In the genomic region with DNA sequence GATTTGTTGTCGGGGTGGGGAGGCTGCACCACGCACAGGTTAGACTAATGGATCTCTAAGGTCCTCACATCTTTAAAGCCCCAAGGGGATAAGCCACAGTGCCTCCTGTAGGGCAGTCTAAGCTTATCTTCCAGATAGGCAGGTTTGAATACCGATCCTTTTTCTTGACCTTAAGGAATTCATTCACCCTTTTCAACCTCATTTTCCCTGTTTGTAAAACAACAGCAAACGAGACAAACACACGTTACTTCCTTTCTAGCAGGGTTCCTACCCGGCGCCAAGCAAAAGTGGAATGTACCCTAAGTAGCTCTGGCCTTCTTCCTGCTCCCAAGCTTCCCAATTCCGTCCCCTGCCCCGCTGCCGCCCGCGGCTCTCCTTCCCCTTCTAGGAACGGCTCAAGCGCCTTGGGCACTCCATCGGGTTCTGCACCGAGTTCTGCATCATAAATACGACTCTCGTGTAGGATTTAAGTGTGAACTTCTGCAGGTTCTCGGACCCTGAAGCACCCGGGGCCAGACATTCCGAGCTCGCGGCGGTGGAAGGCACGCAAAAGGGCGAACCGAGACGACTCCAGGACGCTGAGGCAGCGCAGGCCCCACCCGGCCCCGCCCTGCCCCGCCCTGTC, we compare ENCODE assay signal across 8 cellular contexts. TPM values are rescaled to one million over a fixed set of nuclear protein-coding genes. Genes with fewer than 3 reads are reported as not detected.
DNase-seq lines count a peak whose midpoint lies in the region; ATAC-seq and TF ChIP-seq lines count a peak whose summit lies in the region.

No MANE protein-coding gene starts in this region.

- peak; percentile 67 for TF ChIP-seq CTCF in GM12873 (IDR thresholded peaks at IDR 0.05; ENCODE audit: insufficient read depth, low read depth, low read length, missing control alignments)
- peak; percentile 37; the same call in 1 of the 2 replicates for TF ChIP-seq CTCF in OCI-LY1 (IDR thresholded peaks at IDR 0.05; ENCODE audit: low read length)
- peak; percentile 43 for TF ChIP-seq CTCF in astrocyte of the cerebellum (IDR thresholded peaks at IDR 0.05; ENCODE audit: low read depth, low read length, missing control alignments)

- H4K20me1 ChIP-seq in OCI-LY1 (ENCODE audit: insufficient read depth, low read length): no peaks in the 10 kb centered on the region

- peaks cover 4% of the 10 kb centered on the region; the same call in 1 of the 2 replicates for H3F3A ChIP-seq in OCI-LY1 (ENCODE audit: insufficient read depth, low read length)

- H3K9me2 ChIP-seq in OCI-LY1 (ENCODE audit: low read depth, low read length): no peaks in the 10 kb centered on the region

- ATAC-seq in HG03159 (IDR thresholded peaks at IDR 0.05; ENCODE audit: unreplicated experiment) (peak; percentile 2), GM18861 (IDR thresholded peaks at IDR 0.05; ENCODE audit: unreplicated experiment) (no peak)

- H3K79me2 ChIP-seq in OCI-LY1 (ENCODE audit: insufficient read depth, low read length): peaks cover 9% of the 10 kb centered on the region

- H3K9ac ChIP-seq in OCI-LY1 (ENCODE audit: low read length) (peak overlapping the region; percentile 88), iPS-20b (ENCODE audit: low read depth, low read length) (peak overlapping the region; percentile 91), skeletal muscle tissue (ENCODE audit: low read depth in 1 of 3, low read length in 3 of 3) (peak overlapping the region; percentile 84 to 93 (median 84))

- peak overlapping the region; percentile 85 for H3K4me2 ChIP-seq in OCI-LY1 (ENCODE audit: low read length)

- H3K27ac ChIP-seq in OCI-LY1 (ENCODE audit: low read depth, low read length, poor library complexity, severe bottlenecking) (peak overlapping the region; percentile 31), iPS-20b (ENCODE audit: low read length) (peak overlapping the region; percentile 85), skeletal muscle tissue (ENCODE audit: low read depth, low read length) (peak overlapping the region; percentile 76)

- H3K27me3 ChIP-seq in OCI-LY1 (ENCODE audit: insufficient read depth, low read length) (no peaks in the 10 kb centered on the region), iPS-20b (ENCODE audit: insufficient read depth, low read length) (no peaks in the 10 kb centered on the region), skeletal muscle tissue (ENCODE audit: control insufficient read depth in 3 of 3, insufficient read depth in 3 of 3, low read length in 3 of 3) (no peaks in the 10 kb centered on the region)

- H3K9me3 ChIP-seq in OCI-LY1 (ENCODE audit: low read length): no peaks in the 10 kb centered on the region
- H3K9me3 ChIP-seq in iPS-20b (ENCODE audit: insufficient read depth, low read depth, low read length): no peaks in the 10 kb centered on the region
- H3K9me3 ChIP-seq in skeletal muscle tissue (ENCODE audit: control insufficient read depth in 3 of 3, low read length in 3 of 3): no peaks in the 10 kb centered on the region

- H2AFZ ChIP-seq in OCI-LY1 (ENCODE audit: low read length): no peak overlapping the region

- peak overlapping the region; percentile 84 for H3K4me3 ChIP-seq in OCI-LY1 (ENCODE audit: low read depth, low read length, poor library complexity, severe bottlenecking)
- peak overlapping the region; percentile 65 for H3K4me3 ChIP-seq in astrocyte of the cerebellum (ENCODE audit: low read depth, low read length)
- H3K4me3 ChIP-seq in iPS-20b (ENCODE audit: low read length): peak overlapping the region; percentile 80
- peak overlapping the region; percentile 69 to 87 (median 86) for H3K4me3 ChIP-seq in skeletal muscle tissue (ENCODE audit: low read length in 3 of 3)

- in situ Hi-C loops in ACHN (cut with HindIII; ENCODE audit: low pct_ligation_motif_present, low pct_unique_long_range_greater_than_20kb, low sequenced_read_pairs) (no loop called here), astrocyte of the cerebellum (cut with HindIII; ENCODE audit: low sequenced_read_pairs) (no loop called here)

- H3K36me3 ChIP-seq in OCI-LY1 (ENCODE audit: insufficient read depth, low read length) (peaks cover 43% of the 10 kb centered on the region), iPS-20b (ENCODE audit: insufficient read depth, low read depth, low read length) (peaks cover 40% of the 10 kb centered on the region), skeletal muscle tissue (ENCODE audit: control insufficient read depth in 3 of 3, insufficient read depth in 3 of 3, low read length in 3 of 3) (peaks cover 18 to 24% (median 19%) of the 10 kb centered on the region in 3 donors)

- peaks cover 31% of the 10 kb centered on the region for H3K4me1 ChIP-seq in OCI-LY1 (ENCODE audit: insufficient read depth, low read length, severe bottlenecking)
- H3K4me1 ChIP-seq in iPS-20b (ENCODE audit: insufficient read depth, low read length): peaks cover 12% of the 10 kb centered on the region; the same call in 1 of the 2 replicates
- H3K4me1 ChIP-seq in skeletal muscle tissue (ENCODE audit: control insufficient read depth in 3 of 3, insufficient read depth in 3 of 3, low read length in 3 of 3): peaks cover 10 to 16% (median 13%) of the 10 kb centered on the region in 3 donors

- DNase-seq in ACHN (peak; percentile 69), astrocyte of the cerebellum (ENCODE audit: low read depth) (no peak)

RNA-seq across cellular contexts. Expression of a gene that starts 0.5 kb away (rescaled TPM):
- 6.8 TPM for total RNA-seq in skeletal muscle tissue

RNA-seq across cellular contexts. Expression of a gene that starts 9.6 kb away (rescaled TPM):
- 13.0 TPM for total RNA-seq in skeletal muscle tissue

RNA-seq across cellular contexts. Expression of a gene that starts 20.6 kb away (rescaled TPM):
- not detected for total RNA-seq in skeletal muscle tissue

RNA-seq across cellular contexts. Expression of a gene that starts 31.4 kb away (rescaled TPM):
- 34.4 TPM for total RNA-seq in skeletal muscle tissue

RNA-seq across cellular contexts. Expression of a gene that starts 31.5 kb away (rescaled TPM):
- total RNA-seq in skeletal muscle tissue: 21.4 TPM

Comparison
In these comparisons a context has a peak if more than half of its experiments do, and no peak if none do; other contexts are left out.
1. H3K27ac ChIP-seq: peak in every context shown above with its lines; median percentile 85 in iPS-20b; 76 in skeletal muscle tissue; 31 in OCI-LY1.